8 cellular contexts compared by ENCODE assay signal in the genomic region with DNA sequence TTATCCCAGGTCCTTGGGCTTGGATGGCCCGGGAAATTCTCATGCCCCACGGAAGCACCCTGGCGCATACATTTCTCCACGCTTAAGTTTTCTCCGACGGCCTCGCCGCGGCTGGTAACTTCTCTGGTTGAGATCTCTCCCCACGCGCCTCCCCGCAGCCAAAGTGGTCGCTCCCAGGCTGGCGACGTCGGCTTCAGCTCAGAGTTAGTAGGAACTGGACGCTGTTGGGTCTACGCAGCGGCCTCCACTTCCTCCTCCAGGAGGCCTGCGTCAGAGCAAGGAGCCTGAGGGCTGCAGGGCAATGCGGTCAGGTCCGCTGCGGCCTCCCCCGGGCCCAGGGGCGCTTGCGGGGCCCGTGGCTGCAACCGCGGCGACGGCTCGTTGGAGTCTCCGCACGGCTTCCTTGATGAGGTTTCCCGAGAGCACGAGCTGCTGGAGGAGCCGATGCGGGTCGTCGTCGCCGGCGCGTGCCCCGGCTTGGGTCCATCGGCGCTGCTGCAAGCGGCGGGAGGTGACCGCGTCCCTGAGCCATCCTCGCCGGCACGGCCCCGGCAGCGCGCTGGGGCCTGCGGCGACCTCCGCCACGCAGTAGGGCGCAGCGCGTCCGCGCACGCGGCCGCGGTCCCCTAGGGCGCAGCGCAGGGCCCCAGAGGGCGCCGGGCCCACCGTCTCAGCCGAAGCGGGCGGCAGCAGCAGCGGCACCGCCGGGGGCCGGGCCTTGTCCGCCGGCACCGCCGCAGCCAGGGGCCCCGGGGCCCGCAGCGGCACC. TPM values are rescaled to one million over a fixed set of nuclear protein-coding genes. Genes with fewer than 3 reads are reported as not detected.
DNase-seq lines count a peak whose midpoint lies in the region; ATAC-seq lines count a peak whose summit lies in the region.

No MANE protein-coding gene starts in this region.

- peak; percentile 56 for DNase-seq in D341Med (ENCODE audit: low spot score)
- peak; percentile 63 for DNase-seq in activated CD4-positive, CD25-positive, alpha-beta regulatory T cell treated with anti-CD3 and anti-CD28 coated beads, Interleukin-2, amount 50 U/mL, for 72 hours
- DNase-seq in epidermal melanocyte (ENCODE audit: insufficient read length, low spot score): peak; percentile 26
- peak; percentile 40 for DNase-seq in mucosa of gallbladder (ENCODE audit: low spot score)
- DNase-seq in NCI-H187 treated with DMSO at 0.1 percent for 48 hours (lab: John Stamatoyannopoulos, UW): no peak

- H3K4me1 ChIP-seq in HUES64 (ENCODE audit: insufficient read depth, low read length) (peaks cover 25% of the 10 kb centered on the region), thymus (ENCODE audit: control insufficient read depth, insufficient read depth, low read length) (peaks cover 20% of the 10 kb centered on the region)

- no peaks in the 10 kb centered on the region for H3K9me3 ChIP-seq in HUES64 (ENCODE audit: insufficient read depth, low read depth, low read length)
- no peaks in the 10 kb centered on the region for H3K9me3 ChIP-seq in thymus (ENCODE audit: control insufficient read depth)

- H3K36me3 ChIP-seq in HUES64 (ENCODE audit: insufficient read depth, low read length) (peaks cover 17% of the 10 kb centered on the region), thymus (ENCODE audit: control insufficient read depth, insufficient read depth) (no peaks in the 10 kb centered on the region)

- ATAC-seq in GM21447 (IDR thresholded peaks at IDR 0.05; ENCODE audit: unreplicated experiment): peak; percentile 24

- H3K27ac ChIP-seq in HUES64 (ENCODE audit: low read depth, low read length): peak overlapping the region; percentile 98
- peak overlapping the region; percentile 79 for H3K27ac ChIP-seq in thymus (ENCODE audit: low read depth)

- WGBS in HUES64: under 1% methylated on average over 89 of the region's 89 CpGs
- under 1% methylated on average over 89 of the region's 89 CpGs for WGBS in thymus

- H3K4me3 ChIP-seq in HUES64 (ENCODE audit: low read length): peak overlapping the region; percentile 82
- H3K4me3 ChIP-seq in thymus (ENCODE audit: low read length): peak overlapping the region; percentile 85

- H3K27me3 ChIP-seq in HUES64 (ENCODE audit: insufficient read depth, low read length): peaks cover 6% of the 10 kb centered on the region; the same call in 1 of the 2 replicates
- H3K27me3 ChIP-seq in thymus (ENCODE audit: control insufficient read depth, insufficient read depth): no peaks in the 10 kb centered on the region

- peak overlapping the region; percentile 94 for H3K9ac ChIP-seq in HUES64 (ENCODE audit: low read depth, low read length)

RNA-seq across cellular contexts. Expression of a gene that starts 0.7 kb away (rescaled TPM):
- polyA plus RNA-seq in HUES64 (2013, experiment 1 of 2): 33.7 TPM
- 29.7 TPM for polyA plus RNA-seq in HUES64 (2013, experiment 2 of 2)
- total RNA-seq in mucosa of gallbladder: 18.6 TPM
- polyA plus RNA-seq in thymus: 13.1 TPM

RNA-seq across cellular contexts. Expression of a gene that starts 14.7 kb away (rescaled TPM):
- polyA plus RNA-seq in HUES64 (2013, experiment 1 of 2): 2.4 TPM
- 2.2 TPM for polyA plus RNA-seq in HUES64 (2013, experiment 2 of 2)
- total RNA-seq in mucosa of gallbladder: 9.4 TPM
- polyA plus RNA-seq in thymus: 6.3 TPM

RNA-seq across cellular contexts. Expression of a gene that starts 41.3 kb away (rescaled TPM):
- polyA plus RNA-seq in HUES64 (2013, experiment 1 of 2): 17.7 TPM
- 21.8 TPM for polyA plus RNA-seq in HUES64 (2013, experiment 2 of 2)
- total RNA-seq in mucosa of gallbladder: 10.9 TPM
- 5.8 TPM for polyA plus RNA-seq in thymus
